In genomic region chr19:4636761-4637160, GRCh38 we compare ENCODE assay signal across 9 cellular contexts. TPM values are rescaled to one million over a fixed set of nuclear protein-coding genes. Genes with fewer than 3 reads are reported as not detected.
DNase-seq lines count a peak whose midpoint lies in the region; ATAC-seq and TF ChIP-seq lines count a peak whose summit lies in the region.
"Had no signal": no experiment of that assay in that cellular context is flagged by ENCODE, and none has a peak within 500 bp of the region (broad histone marks: within the 10 kb centered on the region; RNA-seq: fewer than 3 reads in every experiment).

No MANE protein-coding gene starts in this region.

- peak overlapping the region; percentile 38 for H3K4me3 Mint-ChIP-seq in activated naive CD8-positive, alpha-beta T cell
- H3K4me3 Mint-ChIP-seq in activated naive CD8-positive, alpha-beta T cell treated with anti-CD3 and anti-CD28 coated beads, Interleukin-2, amount 50 U/mL, for 24 hours: no peak overlapping the region
- H3K4me3 Mint-ChIP-seq in WTC11: peak overlapping the region; percentile 61
- H3K4me3 Mint-ChIP-seq in immature natural killer cell: peak overlapping the region in 4 of 5 donors; percentile 6 to 66 (median 58)

- H3K27ac ChIP-seq in stomach smooth muscle (ENCODE audit: low read length): no peak overlapping the region
- H3K27ac ChIP-seq: pancreas had no signal

- H3K4me1 ChIP-seq in stomach smooth muscle (ENCODE audit: control insufficient read depth, insufficient read depth, low read length): peaks cover 35% of the 10 kb centered on the region

- no peak for DNase-seq in activated naive CD8-positive, alpha-beta T cell treated with anti-CD3 and anti-CD28 coated beads, Interleukin-2, amount 50 U/mL, for 24 hours
- DNase-seq in WTC11 (ENCODE audit: low spot score) (no peak), immature natural killer cell (no peak), amniotic stem cell (lab: John Stamatoyannopoulos, UW) (no peak), NCI-H510A (lab: John Stamatoyannopoulos, UW) (no peak)

- H3K4me3 ChIP-seq in stomach smooth muscle (ENCODE audit: low read length in 2 of 2): peak overlapping the region; percentile 52 to 76

- no peak overlapping the region for H3K27ac Mint-ChIP-seq in activated naive CD8-positive, alpha-beta T cell
- H3K27ac Mint-ChIP-seq in activated naive CD8-positive, alpha-beta T cell treated with anti-CD3 and anti-CD28 coated beads, Interleukin-2, amount 50 U/mL, for 24 hours: no peak overlapping the region
- H3K27ac Mint-ChIP-seq in WTC11 (no peak overlapping the region), immature natural killer cell (peak overlapping the region in 2 of 6 donors; percentile 55 to 71)

- TF ChIP-seq CTCF in WTC11 (IDR thresholded peaks at IDR 0.05): no peak

- H3K36me3 Mint-ChIP-seq in activated naive CD8-positive, alpha-beta T cell: no peaks in the 10 kb centered on the region
- no peaks in the 10 kb centered on the region for H3K36me3 Mint-ChIP-seq in activated naive CD8-positive, alpha-beta T cell treated with anti-CD3 and anti-CD28 coated beads, Interleukin-2, amount 50 U/mL, for 24 hours (ENCODE audit: low read depth)
- no peaks in the 10 kb centered on the region for H3K36me3 Mint-ChIP-seq in WTC11
- H3K36me3 Mint-ChIP-seq in immature natural killer cell: no peaks in the 10 kb centered on the region

- H3K9me3 Mint-ChIP-seq in activated naive CD8-positive, alpha-beta T cell (ENCODE audit: low read depth): no peaks in the 10 kb centered on the region
- no peaks in the 10 kb centered on the region for H3K9me3 Mint-ChIP-seq in activated naive CD8-positive, alpha-beta T cell treated with anti-CD3 and anti-CD28 coated beads, Interleukin-2, amount 50 U/mL, for 24 hours
- H3K9me3 Mint-ChIP-seq in WTC11: no peaks in the 10 kb centered on the region
- no peaks in the 10 kb centered on the region for H3K9me3 Mint-ChIP-seq in immature natural killer cell

- CTCF ChIA-PET in WTC11 (lab: Charles Lee): interaction anchor here (0.7 to 3.4 kb wide), 46 partner anchors 9 to 284 kb away, joined by 3 to 217 read pairs (median 5); partner anchors contain the start of genes CHAF1A, HDGFL2, LRG1 and MYDGF

- H3K27me3 ChIP-seq in stomach smooth muscle (ENCODE audit: control insufficient read depth in 1 of 2, insufficient read depth in 2 of 2, low read length in 2 of 2): no peaks in the 10 kb centered on the region
- H3K27me3 ChIP-seq: pancreas had no signal

- no peaks in the 10 kb centered on the region for H3K9me3 ChIP-seq in stomach smooth muscle (ENCODE audit: control insufficient read depth in 2 of 2, low read length in 2 of 2)
- H3K9me3 ChIP-seq: pancreas had no signal

- H3K27me3 Mint-ChIP-seq in activated naive CD8-positive, alpha-beta T cell: no peaks in the 10 kb centered on the region
- H3K27me3 Mint-ChIP-seq in activated naive CD8-positive, alpha-beta T cell treated with anti-CD3 and anti-CD28 coated beads, Interleukin-2, amount 50 U/mL, for 24 hours: no peaks in the 10 kb centered on the region
- H3K27me3 Mint-ChIP-seq in WTC11 (ENCODE audit: low read depth) (peaks cover 54% of the 10 kb centered on the region), immature natural killer cell (ENCODE audit: low read depth in 3 of 3) (peaks cover 2 to 8% (median 6%) of the 10 kb centered on the region in 3 donors)

- peak overlapping the region; percentile 68 to 78 for H3K9ac ChIP-seq in stomach smooth muscle (ENCODE audit: low read length in 2 of 2)

- no peaks in the 10 kb centered on the region for H3K36me3 ChIP-seq in stomach smooth muscle (ENCODE audit: control insufficient read depth in 2 of 2, insufficient read depth in 2 of 2, low read length in 2 of 2)
- H3K36me3 ChIP-seq: pancreas had no signal

- POLR2A ChIA-PET in WTC11 (lab: Charles Lee): interaction anchor here (1.1 to 1.5 kb wide), 2 partner anchors 52 to 60 kb away, joined by 3 to 6 read pairs; no protein-coding TSS in a partner anchor

- no peak for ATAC-seq in activated naive CD8-positive, alpha-beta T cell treated with anti-CD3 and anti-CD28 coated beads, Interleukin-2, amount 50 U/mL, for 24 hours
- no peak for ATAC-seq in WTC11
- ATAC-seq in HG03520 (IDR thresholded peaks at IDR 0.05; ENCODE audit: unreplicated experiment): no peak

- H3K4me1 Mint-ChIP-seq in activated naive CD8-positive, alpha-beta T cell (ENCODE audit: low read depth): peaks cover 33% of the 10 kb centered on the region
- H3K4me1 Mint-ChIP-seq in activated naive CD8-positive, alpha-beta T cell treated with anti-CD3 and anti-CD28 coated beads, Interleukin-2, amount 50 U/mL, for 24 hours: peaks cover 41% of the 10 kb centered on the region
- H3K4me1 Mint-ChIP-seq in WTC11 (peaks cover 20% of the 10 kb centered on the region), immature natural killer cell (peaks cover 25 to 28% of the 10 kb centered on the region in 2 donors)

TF ChIP-seq in WTC11, 78 proteins besides CTCF, POLR2A, EP300 and RAD21:
- TF ChIP-seq TEAD1 (CRISPR knock-in tag; IDR thresholded peaks at IDR 0.05): no peak
- TF ChIP-seq ZNF121 (CRISPR knock-in tag; IDR thresholded peaks at IDR 0.05): 0 out of 2 replicates have a peak, but pooled peaks have one; percentile 6

RNA-seq across cellular contexts. Expression of gene TNFAIP8L1, which starts 2.6 kb away (rescaled TPM):
- 8.3 to 8.7 TPM (median 8.6 TPM) in 3 replicates for total RNA-seq in WTC11 (2021)
- polyA plus RNA-seq in immature natural killer cell: 10 to 100 TPM in 1 of 3 donors, 1 to 10 TPM in 2; 2.4 to 14.1 (median 5.2) TPM

RNA-seq across cellular contexts. Expression of gene MYDGF, which starts 33.4 kb away (rescaled TPM):
- total RNA-seq in WTC11 (2021): 54.2 to 59.1 TPM (median 58.2 TPM) in 3 replicates
- polyA plus RNA-seq in immature natural killer cell: 100 to 1,000 TPM; 207 to 245 (median 233) TPM
